ENCODE assay signal across 1 cellular context in the genomic region with DNA sequence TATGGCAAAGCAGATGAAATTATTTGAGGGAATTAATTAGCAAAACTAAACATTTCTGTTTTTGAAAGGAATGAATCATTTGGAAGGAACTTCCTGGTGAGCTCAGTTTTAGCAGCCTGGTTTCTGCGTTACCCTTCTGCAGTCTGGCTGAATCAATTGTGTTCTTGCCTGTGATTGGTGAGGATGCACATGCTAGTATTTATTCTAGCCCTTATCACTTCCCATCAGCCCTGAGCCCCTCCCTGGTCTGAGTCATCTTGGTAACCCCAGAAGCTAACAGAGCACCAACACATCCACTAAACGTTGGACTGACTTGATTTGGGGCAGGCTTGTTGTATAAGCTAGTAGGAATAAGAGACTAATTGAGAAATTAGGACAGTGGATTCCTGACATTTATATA.
TF ChIP-seq lines count a peak whose summit lies in the region.

No MANE protein-coding gene starts in this region.

TF ChIP-seq in HepG2, 621 proteins besides CTCF, POLR2A, EP300 and RAD21 (continued from another document):
- TF ChIP-seq, protein P1, sequence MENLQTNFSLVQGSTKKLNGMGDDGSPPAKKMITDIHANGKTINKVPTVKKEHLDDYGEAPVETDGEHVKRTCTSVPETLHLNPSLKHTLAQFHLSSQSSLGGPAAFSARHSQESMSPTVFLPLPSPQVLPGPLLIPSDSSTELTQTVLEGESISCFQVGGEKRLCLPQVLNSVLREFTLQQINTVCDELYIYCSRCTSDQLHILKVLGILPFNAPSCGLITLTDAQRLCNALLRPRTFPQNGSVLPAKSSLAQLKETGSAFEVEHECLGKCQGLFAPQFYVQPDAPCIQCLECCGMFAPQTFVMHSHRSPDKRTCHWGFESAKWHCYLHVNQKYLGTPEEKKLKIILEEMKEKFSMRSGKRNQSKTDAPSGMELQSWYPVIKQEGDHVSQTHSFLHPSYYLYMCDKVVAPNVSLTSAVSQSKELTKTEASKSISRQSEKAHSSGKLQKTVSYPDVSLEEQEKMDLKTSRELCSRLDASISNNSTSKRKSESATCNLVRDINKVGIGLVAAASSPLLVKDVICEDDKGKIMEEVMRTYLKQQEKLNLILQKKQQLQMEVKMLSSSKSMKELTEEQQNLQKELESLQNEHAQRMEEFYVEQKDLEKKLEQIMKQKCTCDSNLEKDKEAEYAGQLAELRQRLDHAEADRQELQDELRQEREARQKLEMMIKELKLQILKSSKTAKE (CRISPR knock-in tag; IDR thresholded peaks at IDR 0.05; ENCODE audit: borderline replicate concordance) = peak; percentile 45; the same call in 1 of the 2 replicates
- TF ChIP-seq ELF1 (CRISPR knock-in tag; IDR thresholded peaks at IDR 0.05) (no peak), HDAC2 (CRISPR knock-in tag; IDR thresholded peaks at IDR 0.05) (0 out of 2 replicates have a peak, but pooled peaks have one; percentile 30), ZNF547 (CRISPR knock-in tag; IDR thresholded peaks at IDR 0.05) (no peak), ELF3 (CRISPR knock-in tag; IDR thresholded peaks at IDR 0.05) (peak; percentile 74), ZNF589 (CRISPR knock-in tag; conservative IDR thresholded peaks at IDR 0.05) (no peak), ZNF10 (CRISPR knock-in tag; IDR thresholded peaks at IDR 0.05; ENCODE audit: borderline replicate concordance, low read depth) (no peak), SIX1 (CRISPR knock-in tag; IDR thresholded peaks at IDR 0.05; ENCODE audit: borderline replicate concordance) (peak; percentile 69; the same call in 1 of the 2 replicates), RARA (CRISPR knock-in tag; IDR thresholded peaks at IDR 0.05) (peak; percentile 54), ZNF878 (CRISPR knock-in tag; IDR thresholded peaks at IDR 0.05) (no peak), ZMAT3 (CRISPR knock-in tag; conservative IDR thresholded peaks at IDR 0.05) (no peak), MED13 (CRISPR knock-in tag; IDR thresholded peaks at IDR 0.05) (no peak), PAF1 (CRISPR knock-in tag; IDR thresholded peaks at IDR 0.05) (no peak), FOXA3 (CRISPR knock-in tag; IDR thresholded peaks at IDR 0.05) (peak; percentile 67), ZNF879 (CRISPR knock-in tag; IDR thresholded peaks at IDR 0.05) (no peak), FOSL2 (CRISPR knock-in tag; IDR thresholded peaks at IDR 0.05) (peak; percentile 99), ZNF766 (CRISPR knock-in tag; IDR thresholded peaks at IDR 0.05; ENCODE audit: borderline replicate concordance) (no peak), CREM (IDR thresholded peaks at IDR 0.05) (peak; percentile 52; the same call in 1 of the 2 replicates), CREM (CRISPR knock-in tag; IDR thresholded peaks at IDR 0.05) (no peak)
- TF ChIP-seq, protein P2, sequence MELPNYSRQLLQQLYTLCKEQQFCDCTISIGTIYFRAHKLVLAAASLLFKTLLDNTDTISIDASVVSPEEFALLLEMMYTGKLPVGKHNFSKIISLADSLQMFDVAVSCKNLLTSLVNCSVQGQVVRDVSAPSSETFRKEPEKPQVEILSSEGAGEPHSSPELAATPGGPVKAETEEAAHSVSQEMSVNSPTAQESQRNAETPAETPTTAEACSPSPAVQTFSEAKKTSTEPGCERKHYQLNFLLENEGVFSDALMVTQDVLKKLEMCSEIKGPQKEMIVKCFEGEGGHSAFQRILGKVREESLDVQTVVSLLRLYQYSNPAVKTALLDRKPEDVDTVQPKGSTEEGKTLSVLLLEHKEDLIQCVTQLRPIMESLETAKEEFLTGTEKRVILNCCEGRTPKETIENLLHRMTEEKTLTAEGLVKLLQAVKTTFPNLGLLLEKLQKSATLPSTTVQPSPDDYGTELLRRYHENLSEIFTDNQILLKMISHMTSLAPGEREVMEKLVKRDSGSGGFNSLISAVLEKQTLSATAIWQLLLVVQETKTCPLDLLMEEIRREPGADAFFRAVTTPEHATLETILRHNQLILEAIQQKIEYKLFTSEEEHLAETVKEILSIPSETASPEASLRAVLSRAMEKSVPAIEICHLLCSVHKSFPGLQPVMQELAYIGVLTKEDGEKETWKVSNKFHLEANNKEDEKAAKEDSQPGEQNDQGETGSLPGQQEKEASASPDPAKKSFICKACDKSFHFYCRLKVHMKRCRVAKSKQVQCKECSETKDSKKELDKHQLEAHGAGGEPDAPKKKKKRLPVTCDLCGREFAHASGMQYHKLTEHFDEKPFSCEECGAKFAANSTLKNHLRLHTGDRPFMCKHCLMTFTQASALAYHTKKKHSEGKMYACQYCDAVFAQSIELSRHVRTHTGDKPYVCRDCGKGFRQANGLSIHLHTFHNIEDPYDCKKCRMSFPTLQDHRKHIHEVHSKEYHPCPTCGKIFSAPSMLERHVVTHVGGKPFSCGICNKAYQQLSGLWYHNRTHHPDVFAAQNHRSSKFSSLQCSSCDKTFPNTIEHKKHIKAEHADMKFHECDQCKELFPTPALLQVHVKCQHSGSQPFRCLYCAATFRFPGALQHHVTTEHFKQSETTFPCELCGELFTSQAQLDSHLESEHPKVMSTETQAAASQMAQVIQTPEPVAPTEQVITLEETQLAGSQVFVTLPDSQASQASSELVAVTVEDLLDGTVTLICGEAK (IDR thresholded peaks at IDR 0.05) = no peak
- TF ChIP-seq, protein P2 (CRISPR knock-in tag; IDR thresholded peaks at IDR 0.05) = no peak
- TF ChIP-seq, protein P3, sequence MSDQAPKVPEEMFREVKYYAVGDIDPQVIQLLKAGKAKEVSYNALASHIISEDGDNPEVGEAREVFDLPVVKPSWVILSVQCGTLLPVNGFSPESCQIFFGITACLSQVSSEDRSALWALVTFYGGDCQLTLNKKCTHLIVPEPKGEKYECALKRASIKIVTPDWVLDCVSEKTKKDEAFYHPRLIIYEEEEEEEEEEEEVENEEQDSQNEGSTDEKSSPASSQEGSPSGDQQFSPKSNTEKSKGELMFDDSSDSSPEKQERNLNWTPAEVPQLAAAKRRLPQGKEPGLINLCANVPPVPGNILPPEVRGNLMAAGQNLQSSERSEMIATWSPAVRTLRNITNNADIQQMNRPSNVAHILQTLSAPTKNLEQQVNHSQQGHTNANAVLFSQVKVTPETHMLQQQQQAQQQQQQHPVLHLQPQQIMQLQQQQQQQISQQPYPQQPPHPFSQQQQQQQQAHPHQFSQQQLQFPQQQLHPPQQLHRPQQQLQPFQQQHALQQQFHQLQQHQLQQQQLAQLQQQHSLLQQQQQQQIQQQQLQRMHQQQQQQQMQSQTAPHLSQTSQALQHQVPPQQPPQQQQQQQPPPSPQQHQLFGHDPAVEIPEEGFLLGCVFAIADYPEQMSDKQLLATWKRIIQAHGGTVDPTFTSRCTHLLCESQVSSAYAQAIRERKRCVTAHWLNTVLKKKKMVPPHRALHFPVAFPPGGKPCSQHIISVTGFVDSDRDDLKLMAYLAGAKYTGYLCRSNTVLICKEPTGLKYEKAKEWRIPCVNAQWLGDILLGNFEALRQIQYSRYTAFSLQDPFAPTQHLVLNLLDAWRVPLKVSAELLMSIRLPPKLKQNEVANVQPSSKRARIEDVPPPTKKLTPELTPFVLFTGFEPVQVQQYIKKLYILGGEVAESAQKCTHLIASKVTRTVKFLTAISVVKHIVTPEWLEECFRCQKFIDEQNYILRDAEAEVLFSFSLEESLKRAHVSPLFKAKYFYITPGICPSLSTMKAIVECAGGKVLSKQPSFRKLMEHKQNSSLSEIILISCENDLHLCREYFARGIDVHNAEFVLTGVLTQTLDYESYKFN (CRISPR knock-in tag; conservative IDR thresholded peaks at IDR 0.05) = peak; percentile 54
- TF ChIP-seq, protein P4, sequence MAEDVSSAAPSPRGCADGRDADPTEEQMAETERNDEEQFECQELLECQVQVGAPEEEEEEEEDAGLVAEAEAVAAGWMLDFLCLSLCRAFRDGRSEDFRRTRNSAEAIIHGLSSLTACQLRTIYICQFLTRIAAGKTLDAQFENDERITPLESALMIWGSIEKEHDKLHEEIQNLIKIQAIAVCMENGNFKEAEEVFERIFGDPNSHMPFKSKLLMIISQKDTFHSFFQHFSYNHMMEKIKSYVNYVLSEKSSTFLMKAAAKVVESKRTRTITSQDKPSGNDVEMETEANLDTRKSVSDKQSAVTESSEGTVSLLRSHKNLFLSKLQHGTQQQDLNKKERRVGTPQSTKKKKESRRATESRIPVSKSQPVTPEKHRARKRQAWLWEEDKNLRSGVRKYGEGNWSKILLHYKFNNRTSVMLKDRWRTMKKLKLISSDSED (CRISPR knock-in tag; IDR thresholded peaks at IDR 0.05) = no peak
- TF ChIP-seq, protein P5, sequence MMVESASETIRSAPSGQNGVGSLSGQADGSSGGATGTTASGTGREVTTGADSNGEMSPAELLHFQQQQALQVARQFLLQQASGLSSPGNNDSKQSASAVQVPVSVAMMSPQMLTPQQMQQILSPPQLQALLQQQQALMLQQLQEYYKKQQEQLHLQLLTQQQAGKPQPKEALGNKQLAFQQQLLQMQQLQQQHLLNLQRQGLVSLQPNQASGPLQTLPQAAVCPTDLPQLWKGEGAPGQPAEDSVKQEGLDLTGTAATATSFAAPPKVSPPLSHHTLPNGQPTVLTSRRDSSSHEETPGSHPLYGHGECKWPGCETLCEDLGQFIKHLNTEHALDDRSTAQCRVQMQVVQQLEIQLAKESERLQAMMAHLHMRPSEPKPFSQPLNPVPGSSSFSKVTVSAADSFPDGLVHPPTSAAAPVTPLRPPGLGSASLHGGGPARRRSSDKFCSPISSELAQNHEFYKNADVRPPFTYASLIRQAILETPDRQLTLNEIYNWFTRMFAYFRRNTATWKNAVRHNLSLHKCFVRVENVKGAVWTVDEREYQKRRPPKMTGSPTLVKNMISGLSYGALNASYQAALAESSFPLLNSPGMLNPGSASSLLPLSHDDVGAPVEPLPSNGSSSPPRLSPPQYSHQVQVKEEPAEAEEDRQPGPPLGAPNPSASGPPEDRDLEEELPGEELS (CRISPR knock-in tag; IDR thresholded peaks at IDR 0.05) = peak; percentile 56; the same call in 1 of the 2 replicates
TF ChIP-seq in HepG2: peak in this region for 63.
